Comparison of ENCODE assay signal across 8 cellular contexts in genomic region chr3:150414273-150414672, GRCh38. TPM values are rescaled to one million over a fixed set of nuclear protein-coding genes. Genes with fewer than 3 reads are reported as not detected.
DNase-seq lines count a peak whose midpoint lies in the region; ATAC-seq and TF ChIP-seq lines count a peak whose summit lies in the region.

No MANE protein-coding gene starts in this region.

- TF ChIP-seq CTCF in mesothelial cell of epicardium (IDR thresholded peaks at IDR 0.05; ENCODE audit: unreplicated experiment) = no peak

- H3K27me3 ChIP-seq in CD4-positive, CD25-positive, alpha-beta regulatory T cell (ENCODE audit: control insufficient read depth, insufficient read depth, low read length) = no peaks in the 10 kb centered on the region

- peaks cover 6% of the 10 kb centered on the region for H3K36me3 Mint-ChIP-seq in CD4-positive, CD25-positive, alpha-beta regulatory T cell
- peaks cover 13% of the 10 kb centered on the region for H3K36me3 Mint-ChIP-seq in central memory CD8-positive, alpha-beta T cell (ENCODE audit: insufficient read depth)
- peaks cover 2% of the 10 kb centered on the region for H3K36me3 Mint-ChIP-seq in mesothelial cell of epicardium

- H3K9me3 Mint-ChIP-seq in CD4-positive, CD25-positive, alpha-beta regulatory T cell = no peaks in the 10 kb centered on the region
- H3K9me3 Mint-ChIP-seq in central memory CD8-positive, alpha-beta T cell = no peaks in the 10 kb centered on the region
- no peaks in the 10 kb centered on the region for H3K9me3 Mint-ChIP-seq in mesothelial cell of epicardium

- no peak overlapping the region for H3K27ac ChIP-seq in CD4-positive, CD25-positive, alpha-beta regulatory T cell (ENCODE audit: insufficient read depth, low read length, poor library complexity, severe bottlenecking)

- H3K27ac Mint-ChIP-seq in CD4-positive, CD25-positive, alpha-beta regulatory T cell = peak overlapping the region in 1 of 3 donors; percentile 14
- no peak overlapping the region for H3K27ac Mint-ChIP-seq in central memory CD8-positive, alpha-beta T cell (ENCODE audit: low read depth)
- H3K27ac Mint-ChIP-seq in mesothelial cell of epicardium = peak overlapping the region; percentile 81

- H3K36me3 ChIP-seq in CD4-positive, CD25-positive, alpha-beta regulatory T cell (ENCODE audit: control insufficient read depth, insufficient read depth, low read length) = peaks cover 6% of the 10 kb centered on the region

- ATAC-seq in CD4-positive, CD25-positive, alpha-beta regulatory T cell (ENCODE audit: low read depth in 2 of 2) = no peak
- ATAC-seq in central memory CD8-positive, alpha-beta T cell (replicated peaks; ENCODE audit: extremely low read depth, poor library complexity, severe bottlenecking) = no peak
- no peak for ATAC-seq in GM18873 (IDR thresholded peaks at IDR 0.05; ENCODE audit: low FRiP score, unreplicated experiment)
- no peak for ATAC-seq in HG03520 (IDR thresholded peaks at IDR 0.05; ENCODE audit: unreplicated experiment)

- no peak for DNase-seq in CD4-positive, CD25-positive, alpha-beta regulatory T cell
- DNase-seq in M059J (ENCODE audit: low read depth) = peak; percentile 76
- no peak for DNase-seq in central memory CD8-positive, alpha-beta T cell (ENCODE audit: low spot score in 2 of 2)
- no peak for DNase-seq in mesothelial cell of epicardium (ENCODE audit: low spot score in 2 of 2, unreplicated experiment in 2 of 2)
- no peak for DNase-seq in NCI-H2107 treated with DMSO at 0.1 percent for 48 hours (lab: John Stamatoyannopoulos, UW; ENCODE audit: unreplicated experiment)
- DNase-seq in SKM-1 treated with dmso at 0.1 percent for 144 hours (lab: John Stamatoyannopoulos, UW; ENCODE audit: unreplicated experiment) = no peak

- H3K4me1 Mint-ChIP-seq in CD4-positive, CD25-positive, alpha-beta regulatory T cell = peaks cover 44 to 76% (median 60%) of the 10 kb centered on the region in 4 donors
- peaks cover 64% of the 10 kb centered on the region for H3K4me1 Mint-ChIP-seq in central memory CD8-positive, alpha-beta T cell
- H3K4me1 Mint-ChIP-seq in mesothelial cell of epicardium = peaks cover 64% of the 10 kb centered on the region

- H3K27me3 Mint-ChIP-seq in CD4-positive, CD25-positive, alpha-beta regulatory T cell = no peaks in the 10 kb centered on the region
- no peaks in the 10 kb centered on the region for H3K27me3 Mint-ChIP-seq in central memory CD8-positive, alpha-beta T cell
- H3K27me3 Mint-ChIP-seq in mesothelial cell of epicardium (ENCODE audit: low read depth) = no peaks in the 10 kb centered on the region

- peak overlapping the region; percentile 79 to 87 (median 85) for H3K4me3 Mint-ChIP-seq in CD4-positive, CD25-positive, alpha-beta regulatory T cell
- peak overlapping the region; percentile 74 for H3K4me3 Mint-ChIP-seq in central memory CD8-positive, alpha-beta T cell
- peak overlapping the region; percentile 74 for H3K4me3 Mint-ChIP-seq in mesothelial cell of epicardium

- no peaks in the 10 kb centered on the region for H3K9me3 ChIP-seq in CD4-positive, CD25-positive, alpha-beta regulatory T cell (ENCODE audit: control insufficient read depth in 2 of 2, low read length in 2 of 2)

- H3K4me1 ChIP-seq in CD4-positive, CD25-positive, alpha-beta regulatory T cell (ENCODE audit: control insufficient read depth, insufficient read depth, low read length, poor library complexity, severe bottlenecking) = peaks cover 60% of the 10 kb centered on the region

- peak overlapping the region; percentile 98 for H3K4me3 ChIP-seq in CD4-positive, CD25-positive, alpha-beta regulatory T cell (ENCODE audit: low read depth, low read length)

RNA-seq across cellular contexts. Expression of gene TSC22D2, which starts 6.2 kb away (rescaled TPM):
- 49.0 TPM for total RNA-seq in CD4-positive, CD25-positive, alpha-beta regulatory T cell
- polyA plus RNA-seq in CD4-positive, CD25-positive, alpha-beta regulatory T cell = 1 to 10 TPM; 4.9 to 6.8 (median 6.4) TPM
- 5.8 and 17.6 TPM in 2 replicates for total RNA-seq in M059J (2014; rRNA removed; shearing (Covaris generic))
- 68.7 to 73.2 TPM (median 71.2 TPM) in 3 replicates for total RNA-seq in mesothelial cell of epicardium
